Comparison of ENCODE assay signal across 10 cellular contexts in genomic region chr5:80653497-80653896, GRCh38. TPM values are rescaled to one million over a fixed set of nuclear protein-coding genes. Genes with fewer than 3 reads are reported as not detected.
DNase-seq lines count a peak whose midpoint lies in the region; FAIRE-seq and TF ChIP-seq lines count a peak whose summit lies in the region.
"Had no signal": no experiment of that assay in that cellular context is flagged by ENCODE, and none has a peak within 500 bp of the region (broad histone marks: within the 10 kb centered on the region; RNA-seq: fewer than 3 reads in every experiment).

No MANE protein-coding gene starts in this region.

- intact Hi-C loops in endothelial cell of umbilical vein (cut with micrococcal nuclease) (no loop called here), CD14-positive monocyte (cut with micrococcal nuclease) (no loop called here)

- H3K36me3 Mint-ChIP-seq in osteocyte (ENCODE audit: unreplicated experiment) (peaks cover 15% of the 10 kb centered on the region), CD14-positive monocyte (peaks cover 27 to 28% of the 10 kb centered on the region in 2 donors)

- no peaks in the 10 kb centered on the region for H3K9me2 ChIP-seq in GM23248 (ENCODE audit: insufficient read depth)

- no peaks in the 10 kb centered on the region for H3F3A ChIP-seq in GM23248 (ENCODE audit: insufficient read depth)

- H3K27ac Mint-ChIP-seq in osteocyte (ENCODE audit: unreplicated experiment) = no peak overlapping the region
- H3K27ac Mint-ChIP-seq in CD14-positive monocyte = peak overlapping the region in 1 of 7 donors; percentile 65

- H3K79me2 ChIP-seq in GM23248 (ENCODE audit: insufficient read depth) (peaks cover 37% of the 10 kb centered on the region), endothelial cell of umbilical vein (ENCODE audit: control insufficient read depth, insufficient read depth, low read length) (peaks cover 22% of the 10 kb centered on the region)

- H3K27ac ChIP-seq in GM23248 (no peak overlapping the region), endothelial cell of umbilical vein (ENCODE audit: insufficient read depth, low read depth, low read length) (no peak overlapping the region)
- H3K27ac ChIP-seq: epithelial cell of prostate had no signal

- in situ Hi-C loops in GM23248 (cut with MboI) = no loop called here

- H3K4me2 ChIP-seq in GM23248 (ENCODE audit: unreplicated experiment) (peak overlapping the region; percentile 84), endothelial cell of umbilical vein (ENCODE audit: insufficient read depth, low read length) (peak overlapping the region; percentile 96)

- H4K20me1 ChIP-seq in GM23248 (ENCODE audit: insufficient read depth) = no peaks in the 10 kb centered on the region
- no peaks in the 10 kb centered on the region for H4K20me1 ChIP-seq in endothelial cell of umbilical vein (replicated peaks; ENCODE audit: control insufficient read depth, extremely low read depth, insufficient read depth, low read length)

- H3K9ac ChIP-seq in GM23248 (peak overlapping the region; percentile 85), endothelial cell of umbilical vein (replicated peaks; ENCODE audit: extremely low read depth, insufficient read depth, low read length) (peak overlapping the region; percentile 80)

- H3K4me1 Mint-ChIP-seq in osteocyte (ENCODE audit: unreplicated experiment) (peaks cover 25% of the 10 kb centered on the region), CD14-positive monocyte (peaks cover 25% of the 10 kb centered on the region)

- CTCF ChIA-PET in endothelial cell of umbilical vein (lab: Charles Lee) = no interaction called here

- no peaks in the 10 kb centered on the region for H3K9me1 ChIP-seq in endothelial cell of umbilical vein (replicated peaks; ENCODE audit: control insufficient read depth, extremely low read depth, insufficient read depth, low read length)

- DNase-seq in GM23248 (no peak), OCI-M1 (lab: John Stamatoyannopoulos, UW) (peak; percentile 35), endothelial cell of umbilical vein (ENCODE audit: low read depth, low spot score) (no peak), osteocyte (ENCODE audit: extremely low spot score, unreplicated experiment) (no peak), CD14-positive monocyte (ENCODE audit: low spot score) (no peak), globus pallidus (ENCODE audit: low spot score) (no peak), amygdala (lab: John Stamatoyannopoulos, UW) (no peak), COR-L47 (lab: John Stamatoyannopoulos, UW) (no peak)
- DNase-seq: HCEC 1CT had no signal

- POLR2A ChIA-PET in endothelial cell of umbilical vein (lab: Charles Lee) = no interaction called here

- no peaks in the 10 kb centered on the region for H3K27me3 ChIP-seq in GM23248 (replicated peaks; ENCODE audit: insufficient read depth)
- no peaks in the 10 kb centered on the region for H3K27me3 ChIP-seq in endothelial cell of umbilical vein (ENCODE audit: control insufficient read depth in 2 of 2, insufficient read depth in 2 of 2, low read length in 2 of 2)

- no peaks in the 10 kb centered on the region for H3K9me3 Mint-ChIP-seq in osteocyte (ENCODE audit: unreplicated experiment)
- peaks cover under 1 to 3% (median 2%) of the 10 kb centered on the region in 7 donors for H3K9me3 Mint-ChIP-seq in CD14-positive monocyte

- H3K4me1 ChIP-seq in GM23248 (ENCODE audit: insufficient read depth) (peaks cover 22% of the 10 kb centered on the region), endothelial cell of umbilical vein (ENCODE audit: control insufficient read depth, extremely low read depth, insufficient read depth, low read length) (peaks cover 20% of the 10 kb centered on the region)

- no peak for TF ChIP-seq POLR2A in endothelial cell of umbilical vein (IDR thresholded peaks at IDR 0.05; ENCODE audit: low read depth, low read length)

- H3K36me3 ChIP-seq in GM23248 (ENCODE audit: low read depth) = no peaks in the 10 kb centered on the region; the same call in 1 of the 2 replicates
- H3K36me3 ChIP-seq in endothelial cell of umbilical vein (ENCODE audit: control insufficient read depth in 2 of 2, extremely low read depth in 1 of 2, insufficient read depth in 2 of 2, low read length in 2 of 2) = no peaks in the 10 kb centered on the region

- H2AFZ ChIP-seq in GM23248 (no peak overlapping the region), endothelial cell of umbilical vein (ENCODE audit: low read depth, low read length) (no peak overlapping the region)

- peak overlapping the region; percentile 85 for H3K4me3 ChIP-seq in GM23248
- peak overlapping the region; percentile 63 to 91 (median 76) for H3K4me3 ChIP-seq in endothelial cell of umbilical vein (replicated peaks in 1 of 3; ENCODE audit: insufficient read depth in 1 of 3, low read depth in 1 of 3, low read length in 3 of 3)

- BruUV-seq in endothelial cell of umbilical vein (replicated peaks; lab: Mats Ljungman, UMichigan) = no TSS peak

- dilution Hi-C loops in endothelial cell of umbilical vein (cut with MboI; ENCODE audit: extremely low pct_ligation_motif_present, low sequenced_read_pairs) = no loop called here

- no peak for FAIRE-seq in endothelial cell of umbilical vein (lab: Jason Lieb, UNC)

- 69 to 70% methylated on average over 8 of the region's 8 CpGs for WGBS in GM23248 (ENCODE audit: low coverage in 1 of 2, low lambda C conversion rate in 2 of 2, missing lambda C conversion rate in 2 of 2), 2 experiments

- H3K4me3 Mint-ChIP-seq in osteocyte (ENCODE audit: unreplicated experiment) (peak overlapping the region; percentile 72), CD14-positive monocyte (peak overlapping the region in 1 of 2 donors; percentile 87)

- TF ChIP-seq CTCF in endothelial cell of umbilical vein (IDR thresholded peaks at IDR 0.05; ENCODE audit: extremely low read depth in 1 of 2, insufficient read depth in 1 of 2, low read depth in 1 of 2, low read length in 2 of 2) (no peak), osteocyte (IDR thresholded peaks at IDR 0.05) (no peak), CD14-positive monocyte (IDR thresholded peaks at IDR 0.05) (no peak)

- H3K27me3 Mint-ChIP-seq in osteocyte (ENCODE audit: unreplicated experiment) = no peaks in the 10 kb centered on the region
- no peaks in the 10 kb centered on the region for H3K27me3 Mint-ChIP-seq in CD14-positive monocyte (ENCODE audit: low read depth in 3 of 3)

- H3K9me3 ChIP-seq in GM23248 (ENCODE audit: low read depth) = no peaks in the 10 kb centered on the region
- H3K9me3 ChIP-seq in endothelial cell of umbilical vein (replicated peaks; ENCODE audit: control insufficient read depth, insufficient read depth, low read length) = no peaks in the 10 kb centered on the region

TF ChIP-seq in endothelial cell of umbilical vein, 7 proteins besides CTCF, POLR2A, EP300 and RAD21:
- no peak for TF ChIP-seq MAX (IDR thresholded peaks at IDR 0.05; ENCODE audit: insufficient read depth, insufficient read length)

RNA-seq across cellular contexts. Expression of gene MSH3, which starts 1.0 kb away (rescaled TPM):
- 11.7 and 15.9 TPM in 2 replicates for total RNA-seq in GM23248 (2014; rRNA removed; shearing (Covaris generic))
- polyA plus RNA-seq in GM23248 (2016; fragmentation: Nextera tagmentation; extraction: Ambion mirVana) (13.5 and 14.0 TPM in 2 replicates), endothelial cell of umbilical vein (1.4 and 2.0 TPM in 2 replicates), CD14-positive monocyte (1 to 10 TPM; 8.0 to 9.9 TPM)
- total RNA-seq in endothelial cell of umbilical vein (10.5 and 13.0 TPM in 2 replicates), osteocyte (14.8 and 17.6 TPM in 2 replicates)
- polyA plus RNA-seq in endothelial cell of umbilical vein (2011; cell fraction: cytosol; rRNA removed) = 3.7 and 4.0 TPM in 2 replicates
- polyA plus RNA-seq in endothelial cell of umbilical vein (2011; cell fraction: nucleus; rRNA removed) = 4.1 and 5.5 TPM in 2 replicates
- 4.7 and 7.3 TPM in 2 replicates for polyA plus RNA-seq in endothelial cell of umbilical vein (2012)
- polyA minus RNA-seq in endothelial cell of umbilical vein = 5.8 and 6.0 TPM in 2 replicates
- 13.9 TPM for polyA minus RNA-seq in endothelial cell of umbilical vein (2011; cell fraction: cytosol; rRNA and poly(A)+ RNA removed)
- polyA minus RNA-seq in endothelial cell of umbilical vein (2011; cell fraction: nucleus; rRNA and poly(A)+ RNA removed) = 16.1 and 17.7 TPM in 2 replicates

RNA-seq across cellular contexts. Expression of gene DHFR, which starts 1.3 kb away (rescaled TPM):
- 19.0 and 23.8 TPM in 2 replicates for total RNA-seq in GM23248 (2014; rRNA removed; shearing (Covaris generic))
- polyA plus RNA-seq in GM23248 (2016; fragmentation: Nextera tagmentation; extraction: Ambion mirVana) (10.0 and 11.6 TPM in 2 replicates), endothelial cell of umbilical vein (11.4 and 17.6 TPM in 2 replicates), CD14-positive monocyte (1 to 10 TPM in 1 of 2 donors, under 1 TPM in 1; 0.75 to 1.1 TPM)
- total RNA-seq in endothelial cell of umbilical vein (32.8 and 35.8 TPM in 2 replicates), osteocyte (17.0 and 18.5 TPM in 2 replicates)
- 23.3 and 25.7 TPM in 2 replicates for polyA plus RNA-seq in endothelial cell of umbilical vein (2011; cell fraction: cytosol; rRNA removed)
- 12.7 and 22.7 TPM in 2 replicates for polyA plus RNA-seq in endothelial cell of umbilical vein (2011; cell fraction: nucleus; rRNA removed)
- polyA plus RNA-seq in endothelial cell of umbilical vein (2012) = 13.6 and 27.8 TPM in 2 replicates
- 16.1 and 19.1 TPM in 2 replicates for polyA minus RNA-seq in endothelial cell of umbilical vein
- 98.7 TPM for polyA minus RNA-seq in endothelial cell of umbilical vein (2011; cell fraction: cytosol; rRNA and poly(A)+ RNA removed)
- polyA minus RNA-seq in endothelial cell of umbilical vein (2011; cell fraction: nucleus; rRNA and poly(A)+ RNA removed) = 6.9 and 12.2 TPM in 2 replicates
